In the genomic region with DNA sequence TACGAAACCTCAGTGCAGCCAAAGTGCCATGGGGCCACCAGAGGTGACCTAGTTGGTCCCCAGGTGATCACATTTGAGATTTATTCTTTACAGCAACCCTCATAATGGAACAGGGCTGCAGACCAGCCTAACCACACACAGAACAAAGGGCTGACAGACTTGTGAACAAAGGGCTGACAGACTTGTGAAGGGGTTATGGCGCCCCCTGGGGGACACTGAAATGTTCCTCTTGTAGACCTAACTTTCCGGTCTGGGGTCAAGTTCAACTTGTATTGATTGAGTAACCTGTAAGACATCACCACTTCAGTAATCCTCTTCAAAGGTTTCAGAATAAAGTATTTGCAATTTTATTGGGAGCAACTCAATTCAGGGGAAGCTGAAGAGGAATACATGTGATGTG, we compare ENCODE assay signal across 8 cellular contexts.
A peak's percentile ranks its signal among the peaks of the same experiment; 100 is the strongest.
DNase-seq lines count a peak whose midpoint lies in the region; ATAC-seq and TF ChIP-seq lines count a peak whose summit lies in the region.

No MANE protein-coding gene starts in this region.

- no peaks in the 10 kb centered on the region for H3K36me3 Mint-ChIP-seq in CD14-positive monocyte
- peaks cover 2% of the 10 kb centered on the region for H3K36me3 Mint-ChIP-seq in activated T-helper 1 cell treated with anti-CD3 and anti-CD28 coated beads, Interleukin-12 subunit alpha, Interleukin-12 subunit beta, Interleukin-2, Interleukin-4 antibody, amounts not matched to agents 30 ng/mL and 10 ng/mL and 1 ng/mL, durations not matched to agents 14 hours and 24 hours and 36 hours (ENCODE audit: low read depth)

- no peak for TF ChIP-seq POLR2A in testis (IDR thresholded peaks at IDR 0.05)

- no peaks in the 10 kb centered on the region for H3K36me3 ChIP-seq in testis (ENCODE audit: low read depth, missing control alignments)

- no peaks in the 10 kb centered on the region for H3K27me3 ChIP-seq in testis

- TF ChIP-seq CTCF in CD14-positive monocyte (IDR thresholded peaks at IDR 0.05) (peak; percentile 63), fibroblast of villous mesenchyme (IDR thresholded peaks at IDR 0.05; ENCODE audit: insufficient read depth, low read depth, low read length) (peak; percentile 62), testis (IDR thresholded peaks at IDR 0.05) (peak in 2 of 3 experiments; percentile 24 to 32)

- no peaks in the 10 kb centered on the region for H3K9me3 ChIP-seq in testis

- H3K27me3 Mint-ChIP-seq in CD14-positive monocyte (ENCODE audit: low read depth in 3 of 3), result peaks cover 0 to 1% (median 0%) of the 10 kb centered on the region in 3 donors
- H3K27me3 Mint-ChIP-seq in activated T-helper 1 cell treated with anti-CD3 and anti-CD28 coated beads, Interleukin-12 subunit alpha, Interleukin-12 subunit beta, Interleukin-2, Interleukin-4 antibody, amounts not matched to agents 30 ng/mL and 10 ng/mL and 1 ng/mL, durations not matched to agents 14 hours and 24 hours and 36 hours (ENCODE audit: insufficient read depth), result peaks cover 2% of the 10 kb centered on the region

- H3K4me3 ChIP-seq in fibroblast of villous mesenchyme (ENCODE audit: low read depth, low read length) (no peak overlapping the region), testis (no peak overlapping the region)

- no peak overlapping the region for H3K4me3 Mint-ChIP-seq in CD14-positive monocyte
- H3K4me3 Mint-ChIP-seq in activated T-helper 1 cell treated with anti-CD3 and anti-CD28 coated beads, Interleukin-12 subunit alpha, Interleukin-12 subunit beta, Interleukin-2, Interleukin-4 antibody, amounts not matched to agents 30 ng/mL and 10 ng/mL and 1 ng/mL, durations not matched to agents 14 hours and 24 hours and 36 hours, result no peak overlapping the region

- intact Hi-C loops in CD14-positive monocyte (cut with micrococcal nuclease) (loop anchor here (2.0 to 5.0 kb wide), 3 partner anchors 175 to 190 kb away; partner anchors contain the start of gene RPS6KA3 (in 1 of the 2)), testis (cut with DNase I; ENCODE audit: low total_unique reads) (no loop called here)
- intact Hi-C loops in activated T-helper 1 cell treated with anti-CD3 and anti-CD28 coated beads, Interleukin-12 subunit alpha, Interleukin-12 subunit beta, Interleukin-2, Interleukin-4 antibody, amounts not matched to agents 30 ng/mL and 10 ng/mL and 1 ng/mL, durations not matched to agents 14 hours and 24 hours and 36 hours (cut with micrococcal nuclease), result loop anchor here (1.0 to 5.0 kb wide), 4 partner anchors 88 to 540 kb away; no protein-coding TSS in a partner anchor

- H3K4me1 Mint-ChIP-seq in CD14-positive monocyte, result peaks cover 17% of the 10 kb centered on the region
- peaks cover 54% of the 10 kb centered on the region for H3K4me1 Mint-ChIP-seq in activated T-helper 1 cell treated with anti-CD3 and anti-CD28 coated beads, Interleukin-12 subunit alpha, Interleukin-12 subunit beta, Interleukin-2, Interleukin-4 antibody, amounts not matched to agents 30 ng/mL and 10 ng/mL and 1 ng/mL, durations not matched to agents 14 hours and 24 hours and 36 hours (ENCODE audit: low read depth)

- peak; percentile 66 for ATAC-seq in GM21367 (IDR thresholded peaks at IDR 0.05; ENCODE audit: unreplicated experiment)

- H3K27ac Mint-ChIP-seq in CD14-positive monocyte, result no peak overlapping the region
- H3K27ac Mint-ChIP-seq in activated T-helper 1 cell treated with anti-CD3 and anti-CD28 coated beads, Interleukin-12 subunit alpha, Interleukin-12 subunit beta, Interleukin-2, Interleukin-4 antibody, amounts not matched to agents 30 ng/mL and 10 ng/mL and 1 ng/mL, durations not matched to agents 14 hours and 24 hours and 36 hours, result no peak overlapping the region

- H3K27ac ChIP-seq in testis, result no peak overlapping the region

- H3K4me1 ChIP-seq in testis, result no peaks in the 10 kb centered on the region

- H3K9me3 Mint-ChIP-seq in CD14-positive monocyte, result no peaks in the 10 kb centered on the region
- no peaks in the 10 kb centered on the region for H3K9me3 Mint-ChIP-seq in activated T-helper 1 cell treated with anti-CD3 and anti-CD28 coated beads, Interleukin-12 subunit alpha, Interleukin-12 subunit beta, Interleukin-2, Interleukin-4 antibody, amounts not matched to agents 30 ng/mL and 10 ng/mL and 1 ng/mL, durations not matched to agents 14 hours and 24 hours and 36 hours

- DNase-seq in CD14-positive monocyte (ENCODE audit: low spot score), result peak; percentile 73
- DNase-seq in M059J (ENCODE audit: low read depth), result peak; percentile 71
- DNase-seq in RPMI8226, result peak; percentile 74
- DNase-seq in activated T-helper 1 cell treated with anti-CD3 and anti-CD28 coated beads, Interleukin-12 subunit alpha, Interleukin-12 subunit beta, Interleukin-2, Interleukin-4 antibody, amounts not matched to agents 30 ng/mL and 10 ng/mL and 1 ng/mL, durations not matched to agents 14 hours and 24 hours and 36 hours (ENCODE audit: low spot score), result peak; percentile 65
- peak; percentile 87 for DNase-seq in fibroblast of villous mesenchyme (ENCODE audit: low read depth)
- peak; percentile 3 for DNase-seq in occipital lobe (lab: John Stamatoyannopoulos, UW)
- peak; percentile 84 for DNase-seq in testis

- WGBS in testis, 2 donors, result 32 to 47% methylated on average over 3 of the region's 3 CpGs

Comparison
In these comparisons a context has a peak if more than half of its experiments do, and no peak if none do; other contexts are left out.
1. DNase-seq: peak in every context shown above with its lines; median percentile 87 in fibroblast of villous mesenchyme; 84 in testis; 74 in RPMI8226; 73 in CD14-positive monocyte; 71 in M059J; 65 in activated T-helper 1 cell treated with anti-CD3 and anti-CD28 coated beads, Interleukin-12 subunit alpha, Interleukin-12 subunit beta, Interleukin-2, Interleukin-4 antibody, amounts not matched to agents 30 ng/mL and 10 ng/mL and 1 ng/mL, durations not matched to agents 14 hours and 24 hours and 36 hours; 3 in occipital lobe.